In genomic region chr7:31811650-31812461, GRCh38 we compare ENCODE assay signal across 11 cellular contexts.
DNase-seq lines count a peak whose midpoint lies in the region; ATAC-seq and TF ChIP-seq lines count a peak whose summit lies in the region.
"Had no signal": no experiment of that assay in that cellular context is flagged by ENCODE, and none has a peak within 500 bp of the region (broad histone marks: within the 10 kb centered on the region; RNA-seq: fewer than 3 reads in every experiment).

No MANE protein-coding gene starts in this region.

- no peaks in the 10 kb centered on the region for H3K4me1 Mint-ChIP-seq in activated CD4-positive, alpha-beta T cell treated with anti-CD3 and anti-CD28 coated beads for 36 hours

- H3K27me3 ChIP-seq in OCI-LY3 (ENCODE audit: low read depth, low read length): no peaks in the 10 kb centered on the region
- H3K27me3 ChIP-seq: tibial artery had no signal

- POLR2A ChIA-PET in activated CD4-positive, alpha-beta T cell treated with anti-CD3 and anti-CD28 coated beads for 36 hours (lab: Charles Lee): no interaction called here

- DNase-seq in EL: peak; percentile 80
- peak; percentile 64 for DNase-seq in H4 (ENCODE audit: low spot score)
- DNase-seq in left colon: peak in 1 of 2 donors; percentile 19
- DNase-seq in occipital lobe (lab: John Stamatoyannopoulos, UW): no peak
- DNase-seq in activated CD4-positive, alpha-beta T cell treated with anti-CD3 and anti-CD28 coated beads for 36 hours: no peak
- no peak for DNase-seq in LoVo (ENCODE audit: low spot score)
- DNase-seq in GM13977 (ENCODE audit: low spot score): no peak
- DNase-seq: activated B cell treated with CpG ODN at 0.5 μM for 24 hours had no signal

- ATAC-seq in left colon: peak; percentile 42
- ATAC-seq in activated CD4-positive, alpha-beta T cell treated with anti-CD3 and anti-CD28 coated beads for 36 hours: no peak

- H2AFZ ChIP-seq in OCI-LY3 (ENCODE audit: low read depth, low read length): no peak overlapping the region

- H3K27me3 Mint-ChIP-seq in activated CD4-positive, alpha-beta T cell treated with anti-CD3 and anti-CD28 coated beads for 36 hours: no peaks in the 10 kb centered on the region
- H3K27me3 Mint-ChIP-seq: activated B cell treated with CpG ODN at 0.5 μM for 24 hours had no signal

- H3K79me2 ChIP-seq in OCI-LY3 (ENCODE audit: low read length): no peaks in the 10 kb centered on the region

- CTCF ChIA-PET in activated CD4-positive, alpha-beta T cell treated with anti-CD3 and anti-CD28 coated beads for 36 hours (lab: Charles Lee): no interaction called here

- no peaks in the 10 kb centered on the region for H3K9me3 ChIP-seq in OCI-LY3 (ENCODE audit: insufficient read depth, low read length)
- H3K9me3 ChIP-seq: tibial artery had no signal

- no peak overlapping the region for H3K9ac ChIP-seq in OCI-LY3 (ENCODE audit: low read length)

- H3K4me2 ChIP-seq in OCI-LY3 (ENCODE audit: low read length): peak overlapping the region; percentile 18

- H3K9me3 Mint-ChIP-seq in activated CD4-positive, alpha-beta T cell treated with anti-CD3 and anti-CD28 coated beads for 36 hours (ENCODE audit: low read depth): peaks cover 2% of the 10 kb centered on the region
- H3K9me3 Mint-ChIP-seq: activated B cell treated with CpG ODN at 0.5 μM for 24 hours, memory B cell had no signal

- in situ Hi-C loops in GM13977 (cut with MboI; ENCODE audit: low pct_unique_long_range_greater_than_20kb, low sequenced_read_pairs, unreplicated experiment): no loop called here

- H3K4me1 ChIP-seq in OCI-LY3 (ENCODE audit: low read length): peaks cover 13% of the 10 kb centered on the region
- H3K4me1 ChIP-seq: tibial artery had no signal

- H3K36me3 ChIP-seq in OCI-LY3 (replicated peaks; ENCODE audit: low read depth, low read length): no peaks in the 10 kb centered on the region

- no peak overlapping the region for H3K27ac ChIP-seq in OCI-LY3 (ENCODE audit: low read length)
- H3K27ac ChIP-seq: tibial artery had no signal

- no peak overlapping the region for H3K4me3 Mint-ChIP-seq in activated CD4-positive, alpha-beta T cell treated with anti-CD3 and anti-CD28 coated beads for 36 hours
- H3K4me3 Mint-ChIP-seq: activated B cell treated with CpG ODN at 0.5 μM for 24 hours, memory B cell had no signal

- intact Hi-C loops in left colon (cut with DNase I, micrococcal nuclease): no loop called here
- intact Hi-C loops in activated CD4-positive, alpha-beta T cell treated with anti-CD3 and anti-CD28 coated beads for 36 hours (cut with DNase I, micrococcal nuclease): no loop called here

- TF ChIP-seq CTCF in OCI-LY3 (IDR thresholded peaks at IDR 0.05; ENCODE audit: low read depth, low read length) (no peak), GM13977 (IDR thresholded peaks at IDR 0.05; ENCODE audit: extremely low read depth, insufficient read depth, missing control alignments) (no peak)

- H3K4me3 ChIP-seq in OCI-LY3 (ENCODE audit: low read length): no peak overlapping the region
- H3K4me3 ChIP-seq: tibial artery had no signal

- no peaks in the 10 kb centered on the region for H3K36me3 Mint-ChIP-seq in activated CD4-positive, alpha-beta T cell treated with anti-CD3 and anti-CD28 coated beads for 36 hours (ENCODE audit: low read depth)
- H3K36me3 Mint-ChIP-seq: memory B cell had no signal

- no peaks in the 10 kb centered on the region for H4K20me1 ChIP-seq in OCI-LY3 (ENCODE audit: insufficient read depth, low read length)

- no peak overlapping the region for H3K27ac Mint-ChIP-seq in activated CD4-positive, alpha-beta T cell treated with anti-CD3 and anti-CD28 coated beads for 36 hours
- H3K27ac Mint-ChIP-seq: activated B cell treated with CpG ODN at 0.5 μM for 24 hours, memory B cell had no signal

Comparison
In these comparisons a context has a peak if more than half of its experiments do, and no peak if none do; other contexts are left out.
1. DNase-seq: peak in EL (single experiment) and H4 (single experiment); none in occipital lobe (single experiment), activated CD4-positive, alpha-beta T cell treated with anti-CD3 and anti-CD28 coated beads for 36 hours (single experiment), LoVo (single experiment) and GM13977 (single experiment).